ENCODE assay signal across 33 cellular contexts in the genomic region with DNA sequence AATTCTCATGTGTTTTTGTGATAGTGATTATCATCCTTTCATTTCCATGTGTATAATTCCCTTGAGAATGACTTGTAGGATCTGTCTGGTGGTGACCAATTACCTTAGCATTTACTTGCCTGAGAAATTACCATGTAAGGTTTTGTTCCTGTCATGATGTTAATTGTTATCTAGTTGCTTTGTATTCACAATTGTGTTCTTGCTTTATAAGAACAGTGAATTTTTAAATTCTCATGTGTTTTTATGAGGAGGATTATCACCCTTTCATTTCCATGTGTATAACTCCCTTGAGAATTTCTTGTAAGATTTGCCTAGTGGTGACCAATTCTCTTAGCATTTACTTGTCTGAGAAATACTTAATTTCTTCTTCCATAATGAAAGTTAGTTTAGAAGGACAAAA.
"Had no signal": no experiment of that assay in that cellular context is flagged by ENCODE, and none has a peak within 500 bp of the region (broad histone marks: within the 10 kb centered on the region; RNA-seq: fewer than 3 reads in every experiment).

No MANE protein-coding gene starts in this region.

- H3K27me3 ChIP-seq: adrenal gland, body of pancreas, brain microvascular endothelial cell, breast epithelium had no signal

- H3K4me3 ChIP-seq: adrenal gland, body of pancreas, breast epithelium had no signal

- H3K27ac ChIP-seq: adrenal gland, body of pancreas, brain microvascular endothelial cell, breast epithelium, VCaP had no signal

- H3K4me1 ChIP-seq: adrenal gland, body of pancreas, breast epithelium had no signal

- FAIRE-seq: astrocyte, TTC549 had no signal

- ATAC-seq: activated CD8-positive, alpha-beta T cell treated with anti-CD3 and anti-CD28 coated beads for 36 hours; activated naive CD4-positive, alpha-beta T cell treated with anti-CD3 and anti-CD28 coated beads, Interleukin-2, amount 50 U/mL, for 72 hours; activated T-cell treated with anti-CD3 and anti-CD28 coated beads, Interleukin-2, amount 50 U/mL, for 4 hours; activated T-cell treated with anti-CD3 and anti-CD28 coated beads, Interleukin-2, amount 50 U/mL, for 72 hours; activated T-helper 17 cell treated with anti-CD3 and anti-CD28 coated beads, Interleukin-2, amount 50 U/mL, for 72 hours; body of pancreas had no signal

- DNase-seq: activated B cell treated with CpG ODN at 0.5 μM for 24 hours; activated CD4-positive, alpha-beta memory T cell treated with anti-CD3 and anti-CD28 coated beads for 36 hours; activated CD4-positive, alpha-beta T cell treated with anti-CD3 and anti-CD28 coated beads for 4 hours; activated CD4-positive, alpha-beta T cell treated with anti-CD3 and anti-CD28 coated beads, Interleukin-2, amount 10 ng/mL, durations not matched to agents 24 days and 14 days; activated CD4-positive, alpha-beta T cell treated with anti-CD3 and anti-CD28 coated beads, Interleukin-2, amount 50 U/mL, for 1 hour; activated CD4-positive, alpha-beta T cell treated with anti-CD3 and anti-CD28 coated beads, Interleukin-2, amount 50 U/mL, for 4 hours; activated CD4-positive, CD25-positive, alpha-beta regulatory T cell treated with anti-CD3 and anti-CD28 coated beads, Interleukin-2, amount 50 U/mL, for 72 hours; activated CD8-positive, alpha-beta memory T cell treated with anti-CD3 and anti-CD28 coated beads, Interleukin-2, amount 50 U/mL, for 4 hours; activated CD8-positive, alpha-beta T cell treated with anti-CD3 and anti-CD28 coated beads for 36 hours; activated effector memory CD4-positive, alpha-beta T cell treated with anti-CD3 and anti-CD28 coated beads, Interleukin-2, amount 50 U/mL, for 16 hours; activated gamma-delta T cell treated with Interleukin-2 at 50 U/mL for 16 hours; activated naive CD4-positive, alpha-beta T cell; activated naive CD4-positive, alpha-beta T cell treated with anti-CD3 and anti-CD28 coated beads for 36 hours; activated naive CD4-positive, alpha-beta T cell treated with anti-CD3 and anti-CD28 coated beads, Interleukin-2, amount 50 U/mL, for 16 hours; activated naive CD8-positive, alpha-beta T cell treated with anti-CD3 and anti-CD28 coated beads for 36 hours; activated T-cell treated with anti-CD3 and anti-CD28 coated beads for 4 hours; activated T-cell treated with anti-CD3 and anti-CD28 coated beads, Interleukin-2, amount 50 U/mL, for 1 hour; activated T-cell treated with anti-CD3 and anti-CD28 coated beads, Interleukin-2, amount 50 U/mL, for 4 hours; activated T-cell treated with anti-CD3 and anti-CD28 coated beads, Interleukin-2, amount 50 U/mL, for 72 hours; adrenal gland; amniotic stem cell; aorta; body of pancreas; brain microvascular endothelial cell; central memory CD4-positive, alpha-beta T cell; T-helper 2 cell; T-helper 9 cell had no signal

- H3K36me3 ChIP-seq: adrenal gland, brain microvascular endothelial cell, breast epithelium had no signal

- H3K9me3 ChIP-seq: adrenal gland, body of pancreas, breast epithelium had no signal
